In the genomic region with DNA sequence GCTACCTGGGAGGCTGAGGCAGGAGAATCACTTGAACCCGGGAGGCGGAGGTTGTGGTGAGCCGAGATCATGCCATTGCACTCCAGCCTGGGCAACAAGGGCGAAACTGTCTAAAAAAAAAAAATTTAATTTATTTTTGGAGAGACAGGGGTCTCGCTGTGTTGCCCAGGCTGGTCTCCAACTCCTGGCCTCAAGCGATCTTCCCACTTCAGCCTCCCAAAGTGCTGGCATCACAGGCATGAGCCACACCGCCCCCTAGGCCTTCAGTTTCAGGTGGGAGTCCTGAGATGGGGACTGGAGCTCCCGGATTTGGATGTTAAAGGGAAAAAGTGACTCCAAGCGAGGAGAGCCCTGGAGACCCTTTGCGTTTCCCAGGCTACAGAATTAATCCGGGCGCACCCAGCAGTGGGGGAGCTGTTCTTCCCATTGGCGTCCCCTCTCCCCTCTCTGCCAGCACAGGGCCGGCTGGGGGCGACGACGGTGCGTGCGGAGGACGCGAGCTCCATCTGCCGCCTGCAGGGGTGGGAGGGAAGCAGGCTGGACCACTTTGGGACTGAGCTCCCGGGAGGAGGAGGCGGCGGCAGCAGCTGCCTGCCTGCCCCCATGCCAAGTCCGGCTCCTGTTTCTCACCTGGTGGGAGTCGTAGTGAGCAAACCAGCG, we compare ENCODE assay signal across 12 cellular contexts. TPM values are rescaled to one million over a fixed set of nuclear protein-coding genes. Genes with fewer than 3 reads are reported as not detected.
DNase-seq lines count a peak whose midpoint lies in the region; ATAC-seq and TF ChIP-seq lines count a peak whose summit lies in the region.
"Had no signal": no experiment of that assay in that cellular context is flagged by ENCODE, and none has a peak within 500 bp of the region (broad histone marks: within the 10 kb centered on the region; RNA-seq: fewer than 3 reads in every experiment).

No MANE protein-coding gene starts in this region.

- H3K4me1 ChIP-seq in RWPE2 (ENCODE audit: insufficient read depth, poor library complexity, severe bottlenecking) (no peaks in the 10 kb centered on the region), iPS-18a (ENCODE audit: control insufficient read depth, low read depth, low read length) (peaks cover 6% of the 10 kb centered on the region), thyroid gland (peaks cover 4 to 9% of the 10 kb centered on the region in 2 donors)
- H3K4me1 ChIP-seq: breast epithelium had no signal

- peak overlapping the region in 1 of 2 donors; percentile 59 for H3K4me3 Mint-ChIP-seq in stimulated activated naive CD8-positive, alpha-beta T cell treated with anti-CD3 and anti-CD28 coated beads, Interleukin-15, amount 100 ng/mL, for 72 hours
- H3K4me3 Mint-ChIP-seq: activated B cell treated with CpG ODN at 0.5 μM for 24 hours, IgD-negative memory B cell had no signal

- peak; percentile 13 for TF ChIP-seq CTCF in RWPE2 (IDR thresholded peaks at IDR 0.05; ENCODE audit: poor library complexity, severe bottlenecking)
- no peak for TF ChIP-seq CTCF in thyroid gland (IDR thresholded peaks at IDR 0.05)

- peaks cover 15% of the 10 kb centered on the region for H3K4me1 Mint-ChIP-seq in stimulated activated naive CD8-positive, alpha-beta T cell treated with anti-CD3 and anti-CD28 coated beads, Interleukin-15, amount 100 ng/mL, for 72 hours

- H3K36me3 ChIP-seq in RWPE2 (ENCODE audit: low read depth): no peaks in the 10 kb centered on the region
- H3K36me3 ChIP-seq in iPS-18a (ENCODE audit: control insufficient read depth, low read depth, low read length): no peaks in the 10 kb centered on the region
- no peaks in the 10 kb centered on the region for H3K36me3 ChIP-seq in thyroid gland
- H3K36me3 ChIP-seq: breast epithelium, ovary had no signal

- ATAC-seq in stimulated activated naive CD8-positive, alpha-beta T cell treated with anti-CD3 and anti-CD28 coated beads, Interleukin-15, Interleukin-2, amounts not matched to agents 100 U/mL and 50 U/mL, for 24 hours: no peak
- no peak for ATAC-seq in stimulated activated naive CD8-positive, alpha-beta T cell treated with anti-CD3 and anti-CD28 coated beads, Interleukin-15, amount 100 ng/mL, for 72 hours
- ATAC-seq in RWPE2 (ENCODE audit: low read depth) (no peak), HG03457 (IDR thresholded peaks at IDR 0.05; ENCODE audit: unreplicated experiment) (no peak)

- peaks cover 30% of the 10 kb centered on the region for H3K27me3 Mint-ChIP-seq in stimulated activated naive CD8-positive, alpha-beta T cell treated with anti-CD3 and anti-CD28 coated beads, Interleukin-15, amount 100 ng/mL, for 72 hours

- H3K27ac ChIP-seq in RWPE2 (ENCODE audit: poor library complexity, severe bottlenecking): no peak overlapping the region
- no peak overlapping the region for H3K27ac ChIP-seq in iPS-18a (ENCODE audit: low read length)
- H3K27ac ChIP-seq in thyroid gland: no peak overlapping the region
- H3K27ac ChIP-seq: breast epithelium, ovary had no signal

- DNase-seq in stimulated activated naive CD8-positive, alpha-beta T cell treated with anti-CD3 and anti-CD28 coated beads, Interleukin-15, Interleukin-2, amounts not matched to agents 100 U/mL and 50 U/mL, for 24 hours: peak; percentile 23
- no peak for DNase-seq in stimulated activated naive CD8-positive, alpha-beta T cell treated with anti-CD3 and anti-CD28 coated beads, Interleukin-15, amount 100 ng/mL, for 72 hours
- DNase-seq in RWPE2 (ENCODE audit: low spot score): no peak
- no peak for DNase-seq in LoVo (ENCODE audit: low spot score)
- no peak for DNase-seq in effector CD8-positive, alpha-beta T cell (lab: John Stamatoyannopoulos, UW)
- DNase-seq in thyroid gland: no peak
- DNase-seq: activated B cell treated with CpG ODN at 0.5 μM for 24 hours had no signal

- peak overlapping the region in 1 of 2 donors; percentile 78 for H3K27ac Mint-ChIP-seq in stimulated activated naive CD8-positive, alpha-beta T cell treated with anti-CD3 and anti-CD28 coated beads, Interleukin-15, amount 100 ng/mL, for 72 hours
- H3K27ac Mint-ChIP-seq: activated B cell treated with CpG ODN at 0.5 μM for 24 hours, IgD-negative memory B cell had no signal

- TF ChIP-seq POLR2A in thyroid gland (IDR thresholded peaks at IDR 0.05): no peak

- H3K27me3 ChIP-seq in RWPE2 (ENCODE audit: insufficient read depth, poor library complexity, severe bottlenecking) (no peaks in the 10 kb centered on the region), iPS-18a (ENCODE audit: control insufficient read depth, insufficient read depth, low read length) (no peaks in the 10 kb centered on the region), thyroid gland (no peaks in the 10 kb centered on the region)
- H3K27me3 ChIP-seq: breast epithelium, ovary had no signal

- H3K4me3 ChIP-seq in RWPE2 (ENCODE audit: severe bottlenecking) (no peak overlapping the region), iPS-18a (ENCODE audit: low read length) (peak overlapping the region; percentile 15), thyroid gland (replicated peaks in 1 of 3) (no peak overlapping the region)
- H3K4me3 ChIP-seq: ovary had no signal

- H3K9me3 Mint-ChIP-seq in stimulated activated naive CD8-positive, alpha-beta T cell treated with anti-CD3 and anti-CD28 coated beads, Interleukin-15, amount 100 ng/mL, for 72 hours: peaks cover 6 to 9% of the 10 kb centered on the region in 2 donors

- peaks cover 4% of the 10 kb centered on the region for H3K9me3 ChIP-seq in RWPE2 (ENCODE audit: severe bottlenecking)
- H3K9me3 ChIP-seq in iPS-18a (ENCODE audit: control insufficient read depth, low read depth, low read length): no peaks in the 10 kb centered on the region
- H3K9me3 ChIP-seq in thyroid gland: no peaks in the 10 kb centered on the region
- H3K9me3 ChIP-seq: ovary had no signal

- intact Hi-C loops in thyroid gland (cut with DNase I): no loop called here

- H3K9ac ChIP-seq in iPS-18a (ENCODE audit: low read length): no peak overlapping the region

- WGBS in thyroid gland, 2 donors: 27 to 33% methylated on average over 18 to 28 of the region's 28 CpGs

RNA-seq across cellular contexts. Expression of a gene that starts 49.3 kb away (rescaled TPM):
- total RNA-seq in thyroid gland: 10 to 100 TPM; 57.9 to 93.6 (median 85.5) TPM
